ENCODE assay signal across 1 cellular context in the genomic region with DNA sequence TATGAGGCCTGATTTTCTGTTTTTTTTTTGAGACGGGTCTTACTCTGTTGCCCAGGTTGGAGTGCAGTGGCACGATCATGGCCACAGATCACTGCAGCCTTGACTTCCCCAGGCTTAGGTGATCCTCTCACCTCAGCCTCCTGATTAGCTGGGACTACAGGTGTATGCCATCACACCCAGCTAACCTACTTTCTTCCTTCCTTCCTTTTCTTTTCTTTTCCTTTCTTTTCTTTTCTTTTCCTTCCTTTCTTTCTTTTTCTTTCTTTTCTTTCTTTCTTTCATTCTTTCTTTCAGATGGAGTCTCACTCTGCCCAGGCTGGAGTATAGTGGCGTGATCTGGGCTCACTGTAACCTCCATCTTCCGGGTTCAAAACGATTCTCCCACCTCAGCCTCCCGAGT.
TF ChIP-seq lines count a peak whose summit lies in the region.

No MANE protein-coding gene starts in this region.

TF ChIP-seq in GM12878, 131 proteins besides CTCF, POLR2A, EP300 and RAD21:
- TF ChIP-seq SRF (IDR thresholded peaks at IDR 0.05; ENCODE audit: low read depth in 2 of 2, low read length in 2 of 2) (no peak), CHD4 (IDR thresholded peaks at IDR 0.05) (no peak), RCOR1 (conservative IDR thresholded peaks at IDR 0.05; ENCODE audit: low read depth, low read length) (no peak), NFYA (IDR thresholded peaks at IDR 0.05; ENCODE audit: borderline replicate concordance, low read depth, low read length) (no peak), PAX8 (IDR thresholded peaks at IDR 0.05) (no peak), MEF2B (IDR thresholded peaks at IDR 0.05; ENCODE audit: partially characterized antibody, poor library complexity, severe bottlenecking) (no peak), TARDBP (IDR thresholded peaks at IDR 0.05; ENCODE audit: borderline replicate concordance) (no peak), ZNF24 (IDR thresholded peaks at IDR 0.05) (no peak), POLR2AphosphoS5 (IDR thresholded peaks at IDR 0.05; ENCODE audit: low read length) (no peak), YBX1 (IDR thresholded peaks at IDR 0.05) (no peak), NBN (IDR thresholded peaks at IDR 0.05) (no peak), MTA2 (IDR thresholded peaks at IDR 0.05; ENCODE audit: low read depth) (no peak), BHLHE40 (IDR thresholded peaks at IDR 0.05; ENCODE audit: borderline replicate concordance in 1 of 2, low read depth in 2 of 2, low read length in 1 of 2) (no peak), TBL1XR1 (IDR thresholded peaks at IDR 0.05; ENCODE audit: low read depth, low read length) (no peak), BACH1 (IDR thresholded peaks at IDR 0.05; ENCODE audit: borderline replicate concordance) (no peak), BRCA1 (IDR thresholded peaks at IDR 0.05; ENCODE audit: low read depth, low read length) (no peak), KLF5 (IDR thresholded peaks at IDR 0.05; ENCODE audit: partially characterized antibody) (no peak)
- TF ChIP-seq, protein P1, sequence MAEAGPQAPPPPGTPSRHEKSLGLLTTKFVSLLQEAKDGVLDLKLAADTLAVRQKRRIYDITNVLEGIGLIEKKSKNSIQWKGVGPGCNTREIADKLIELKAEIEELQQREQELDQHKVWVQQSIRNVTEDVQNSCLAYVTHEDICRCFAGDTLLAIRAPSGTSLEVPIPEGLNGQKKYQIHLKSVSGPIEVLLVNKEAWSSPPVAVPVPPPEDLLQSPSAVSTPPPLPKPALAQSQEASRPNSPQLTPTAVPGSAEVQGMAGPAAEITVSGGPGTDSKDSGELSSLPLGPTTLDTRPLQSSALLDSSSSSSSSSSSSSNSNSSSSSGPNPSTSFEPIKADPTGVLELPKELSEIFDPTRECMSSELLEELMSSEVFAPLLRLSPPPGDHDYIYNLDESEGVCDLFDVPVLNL (IDR thresholded peaks at IDR 0.05; ENCODE audit: low read depth, low read length) = no peak
- TF ChIP-seq, protein P2, sequence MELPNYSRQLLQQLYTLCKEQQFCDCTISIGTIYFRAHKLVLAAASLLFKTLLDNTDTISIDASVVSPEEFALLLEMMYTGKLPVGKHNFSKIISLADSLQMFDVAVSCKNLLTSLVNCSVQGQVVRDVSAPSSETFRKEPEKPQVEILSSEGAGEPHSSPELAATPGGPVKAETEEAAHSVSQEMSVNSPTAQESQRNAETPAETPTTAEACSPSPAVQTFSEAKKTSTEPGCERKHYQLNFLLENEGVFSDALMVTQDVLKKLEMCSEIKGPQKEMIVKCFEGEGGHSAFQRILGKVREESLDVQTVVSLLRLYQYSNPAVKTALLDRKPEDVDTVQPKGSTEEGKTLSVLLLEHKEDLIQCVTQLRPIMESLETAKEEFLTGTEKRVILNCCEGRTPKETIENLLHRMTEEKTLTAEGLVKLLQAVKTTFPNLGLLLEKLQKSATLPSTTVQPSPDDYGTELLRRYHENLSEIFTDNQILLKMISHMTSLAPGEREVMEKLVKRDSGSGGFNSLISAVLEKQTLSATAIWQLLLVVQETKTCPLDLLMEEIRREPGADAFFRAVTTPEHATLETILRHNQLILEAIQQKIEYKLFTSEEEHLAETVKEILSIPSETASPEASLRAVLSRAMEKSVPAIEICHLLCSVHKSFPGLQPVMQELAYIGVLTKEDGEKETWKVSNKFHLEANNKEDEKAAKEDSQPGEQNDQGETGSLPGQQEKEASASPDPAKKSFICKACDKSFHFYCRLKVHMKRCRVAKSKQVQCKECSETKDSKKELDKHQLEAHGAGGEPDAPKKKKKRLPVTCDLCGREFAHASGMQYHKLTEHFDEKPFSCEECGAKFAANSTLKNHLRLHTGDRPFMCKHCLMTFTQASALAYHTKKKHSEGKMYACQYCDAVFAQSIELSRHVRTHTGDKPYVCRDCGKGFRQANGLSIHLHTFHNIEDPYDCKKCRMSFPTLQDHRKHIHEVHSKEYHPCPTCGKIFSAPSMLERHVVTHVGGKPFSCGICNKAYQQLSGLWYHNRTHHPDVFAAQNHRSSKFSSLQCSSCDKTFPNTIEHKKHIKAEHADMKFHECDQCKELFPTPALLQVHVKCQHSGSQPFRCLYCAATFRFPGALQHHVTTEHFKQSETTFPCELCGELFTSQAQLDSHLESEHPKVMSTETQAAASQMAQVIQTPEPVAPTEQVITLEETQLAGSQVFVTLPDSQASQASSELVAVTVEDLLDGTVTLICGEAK (IDR thresholded peaks at IDR 0.05; ENCODE audit: borderline replicate concordance) = no peak
- TF ChIP-seq, protein P3, sequence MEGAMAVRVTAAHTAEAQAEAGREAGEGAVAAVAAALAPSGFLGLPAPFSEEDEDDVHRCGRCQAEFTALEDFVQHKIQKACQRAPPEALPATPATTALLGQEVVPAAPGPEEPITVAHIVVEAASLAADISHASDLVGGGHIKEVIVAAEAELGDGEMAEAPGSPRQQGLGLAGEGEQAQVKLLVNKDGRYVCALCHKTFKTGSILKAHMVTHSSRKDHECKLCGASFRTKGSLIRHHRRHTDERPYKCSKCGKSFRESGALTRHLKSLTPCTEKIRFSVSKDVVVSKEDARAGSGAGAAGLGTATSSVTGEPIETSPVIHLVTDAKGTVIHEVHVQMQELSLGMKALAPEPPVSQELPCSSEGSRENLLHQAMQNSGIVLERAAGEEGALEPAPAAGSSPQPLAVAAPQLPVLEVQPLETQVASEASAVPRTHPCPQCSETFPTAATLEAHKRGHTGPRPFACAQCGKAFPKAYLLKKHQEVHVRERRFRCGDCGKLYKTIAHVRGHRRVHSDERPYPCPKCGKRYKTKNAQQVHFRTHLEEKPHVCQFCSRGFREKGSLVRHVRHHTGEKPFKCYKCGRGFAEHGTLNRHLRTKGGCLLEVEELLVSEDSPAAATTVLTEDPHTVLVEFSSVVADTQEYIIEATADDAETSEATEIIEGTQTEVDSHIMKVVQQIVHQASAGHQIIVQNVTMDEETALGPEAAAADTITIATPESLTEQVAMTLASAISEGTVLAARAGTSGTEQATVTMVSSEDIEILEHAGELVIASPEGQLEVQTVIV (IDR thresholded peaks at IDR 0.05; ENCODE audit: borderline replicate concordance, partially characterized antibody) = no peak
